8 cellular contexts compared by ENCODE assay signal in genomic region chr15:45586990-45587860, GRCh38. TPM values are rescaled to one million over a fixed set of nuclear protein-coding genes. Genes with fewer than 3 reads are reported as not detected.
DNase-seq lines count a peak whose midpoint lies in the region; ATAC-seq, FAIRE-seq and TF ChIP-seq lines count a peak whose summit lies in the region.

TSS of gene BLOC1S6 (plus strand) at chr15:45587379. CDS start at chr15:45587444, 65 bp downstream.

- peaks cover 15 to 56% of the 10 kb centered on the region in 2 donors for H3K4me1 ChIP-seq in left lung

- no peaks in the 10 kb centered on the region for H3K9me3 Mint-ChIP-seq in dendritic cell treated with granulocyte-macrophage colony-stimulating factor and Interleukin-4, amounts not matched to agents 40 ng/mL and 50 ng/mL, for 4 days

- H3K4me1 Mint-ChIP-seq in dendritic cell treated with granulocyte-macrophage colony-stimulating factor and Interleukin-4, amounts not matched to agents 40 ng/mL and 50 ng/mL, for 4 days (ENCODE audit: low read depth) = peaks cover 51% of the 10 kb centered on the region

- peak within 1 kb of the TSS; percentile 96 to 99 for H3K27ac ChIP-seq in left lung

- peak; percentile 96 for FAIRE-seq in GM19239 (lab: Jason Lieb, UNC)

- H3K36me3 ChIP-seq in BJ (ENCODE audit: control insufficient read depth, insufficient read depth, low read length) (no peaks in the 10 kb centered on the region), left lung (peaks cover 0 to 1% of the 10 kb centered on the region in 2 donors)

- H3K27me3 Mint-ChIP-seq in dendritic cell treated with granulocyte-macrophage colony-stimulating factor and Interleukin-4, amounts not matched to agents 40 ng/mL and 50 ng/mL, for 4 days = no peaks in the 10 kb centered on the region

- ATAC-seq in HG03457 (IDR thresholded peaks at IDR 0.05; ENCODE audit: unreplicated experiment) (peak; percentile 61), left lung (peak; percentile 90)

- peak within 1 kb of the TSS; percentile 91 for H3K4me3 Mint-ChIP-seq in dendritic cell treated with granulocyte-macrophage colony-stimulating factor and Interleukin-4, amounts not matched to agents 40 ng/mL and 50 ng/mL, for 4 days

- TF ChIP-seq CTCF in BJ (IDR thresholded peaks at IDR 0.05; ENCODE audit: insufficient read depth, low read depth, low read length) (no peak), left lung (IDR thresholded peaks at IDR 0.05) (no peak)

- peak; percentile 44 for DNase-seq in BJ (ENCODE audit: low read depth)
- peak; percentile 63 for DNase-seq in GM19239 (ENCODE audit: insufficient read length, low spot score)
- peak; percentile 83 for DNase-seq in NCI-H526 treated with DMSO at 0.1 percent for 48 hours (lab: John Stamatoyannopoulos, UW)
- peak; percentile 84 to 92 for DNase-seq in activated CD4-positive, alpha-beta T cell treated with anti-CD3 and anti-CD28 coated beads, Interleukin-2, amount 50 U/mL, for 24 hours (ENCODE audit: low read depth in 1 of 2, low spot score in 1 of 2)
- DNase-seq in left lung = peak; percentile 91 to 94
- peak; percentile 80 to 83 for DNase-seq in stimulated activated CD4-positive, alpha-beta T cell treated with anti-CD3 and anti-CD28 coated beads, Interleukin-2, amount 100 ng/mL, for 48 hours

- H3K4me3 ChIP-seq in BJ (ENCODE audit: low read depth, low read length) (peak within 1 kb of the TSS; percentile 76), left lung (peak within 1 kb of the TSS; percentile 72 to 83)

- no peaks in the 10 kb centered on the region for H3K27me3 ChIP-seq in BJ (ENCODE audit: control insufficient read depth, insufficient read depth, low read length)
- H3K27me3 ChIP-seq in left lung = no peaks in the 10 kb centered on the region

- no peaks in the 10 kb centered on the region for H3K9me3 ChIP-seq in left lung

- CTCF ChIA-PET in BJ (lab: Yijun Ruan, JAX) = interaction anchor here (0.8 to 3.5 kb wide), 13 partner anchors 8 to 158 kb away, joined by 3 to 20 read pairs (median 3); no protein-coding TSS in a partner anchor

- POLR2A ChIA-PET in BJ (lab: Charles Lee) = interaction anchor here (0.6 kb wide), 1 partner anchor 851 kb away, joined by 3 read pairs; the partner anchor contains the start of gene TRIM69

- peak within 1 kb of the TSS; percentile 99 for H3K27ac Mint-ChIP-seq in dendritic cell treated with granulocyte-macrophage colony-stimulating factor and Interleukin-4, amounts not matched to agents 40 ng/mL and 50 ng/mL, for 4 days

- peaks cover 47% of the 10 kb centered on the region for H3K36me3 Mint-ChIP-seq in dendritic cell treated with granulocyte-macrophage colony-stimulating factor and Interleukin-4, amounts not matched to agents 40 ng/mL and 50 ng/mL, for 4 days (ENCODE audit: low read depth)

- intact Hi-C loops in dendritic cell treated with granulocyte-macrophage colony-stimulating factor and Interleukin-4, amounts not matched to agents 40 ng/mL and 50 ng/mL, for 4 days (cut with micrococcal nuclease) = loop anchor here (1.0 to 2.0 kb wide), 2 partner anchors 18 to 65 kb away; partner anchors contain the start of gene SLC30A4
- intact Hi-C loops in left lung (cut with DNase I) = no loop called here

RNA-seq across cellular contexts. Expression of gene BLOC1S6, which starts in this region (rescaled TPM):
- polyA plus RNA-seq in BJ (2011; rRNA removed) = 12.4 and 18.8 TPM in 2 replicates
- 7.3 and 8.4 TPM in 2 replicates for polyA minus RNA-seq in BJ (2011; rRNA and poly(A)+ RNA removed)
- 10 to 100 TPM; 37.0 to 45.4 TPM for total RNA-seq in left lung

Comparison
In these comparisons a context has a peak if more than half of its experiments do, and no peak if none do; other contexts are left out.
1. Peak in every context shown above with its lines: DNase-seq, ATAC-seq, H3K4me3 ChIP-seq and H3K27ac ChIP-seq.